In genomic region chr7:148986737-148987009, GRCh38 we compare ENCODE assay signal across 8 cellular contexts. TPM values are rescaled to one million over a fixed set of nuclear protein-coding genes. Genes with fewer than 3 reads are reported as not detected.
A peak's percentile ranks its signal among the peaks of the same experiment; 100 is the strongest.
DNase-seq lines count a peak whose midpoint lies in the region; ATAC-seq, FAIRE-seq and TF ChIP-seq lines count a peak whose summit lies in the region.

No MANE protein-coding gene starts in this region.

- DNase-seq in SK-N-SH: no peak
- no peak for DNase-seq in Peyer's patch
- no peak for DNase-seq in endothelial cell of umbilical vein (ENCODE audit: low read depth, low spot score)
- DNase-seq in stimulated activated effector memory CD8-positive, alpha-beta T cell treated with anti-CD3 and anti-CD28 coated beads, Interleukin-12 subunit alpha, Interleukin-12 subunit beta, amount 100 ng/mL, for 72 hours (ENCODE audit: low spot score in 2 of 2): no peak
- DNase-seq in GDM1 (lab: John Stamatoyannopoulos, UW): no peak
- no peak for DNase-seq in activated CD8-positive, alpha-beta memory T cell treated with anti-CD3 and anti-CD28 coated beads, Interleukin-2, amount 50 U/mL, for 4 hours
- DNase-seq in NCI-H1105 treated with DMSO at 0.1 percent for 48 hours (lab: John Stamatoyannopoulos, UW): no peak

- TF ChIP-seq POLR2A in Peyer's patch (IDR thresholded peaks at IDR 0.05) (no peak), endothelial cell of umbilical vein (IDR thresholded peaks at IDR 0.05; ENCODE audit: low read depth, low read length) (no peak)

- BruUV-seq in endothelial cell of umbilical vein (replicated peaks; lab: Mats Ljungman, UMichigan): no TSS peak

- H3K27me3 ChIP-seq in SK-N-SH (ENCODE audit: insufficient read depth): no peaks in the 10 kb centered on the region
- H3K27me3 ChIP-seq in Peyer's patch: no peaks in the 10 kb centered on the region
- H3K27me3 ChIP-seq in endothelial cell of umbilical vein (ENCODE audit: control insufficient read depth in 2 of 2, insufficient read depth in 2 of 2, low read length in 2 of 2): peaks cover 0 to 10% of the 10 kb centered on the region in 2 experiments

- H3K4me2 ChIP-seq in SK-N-SH (peak overlapping the region; percentile 91), endothelial cell of umbilical vein (ENCODE audit: insufficient read depth, low read length) (peak overlapping the region; percentile 75)

- POLR2A ChIA-PET in SK-N-SH (lab: Yijun Ruan, JAX) (interaction anchor here (1.6 kb wide), 1 partner anchor 79 kb away, joined by 8 read pairs; no protein-coding TSS in a partner anchor), endothelial cell of umbilical vein (lab: Charles Lee) (no interaction called here)

- no peaks in the 10 kb centered on the region for H3K9me1 ChIP-seq in endothelial cell of umbilical vein (replicated peaks; ENCODE audit: control insufficient read depth, extremely low read depth, insufficient read depth, low read length)

- H3K27ac ChIP-seq in SK-N-SH (ENCODE audit: low read depth in 2 of 2, low read length in 1 of 2): peak overlapping the region in 1 of 2 experiments; percentile 75; a peak in 2 of 4 replicates
- peak overlapping the region in 3 of 4 donors; percentile 70 to 81 (median 78) for H3K27ac ChIP-seq in Peyer's patch
- no peak overlapping the region for H3K27ac ChIP-seq in endothelial cell of umbilical vein (ENCODE audit: insufficient read depth, low read depth, low read length)

- no peaks in the 10 kb centered on the region for H4K20me1 ChIP-seq in SK-N-SH (ENCODE audit: insufficient read depth)
- no peaks in the 10 kb centered on the region for H4K20me1 ChIP-seq in endothelial cell of umbilical vein (replicated peaks; ENCODE audit: control insufficient read depth, extremely low read depth, insufficient read depth, low read length)

- H3K4me1 ChIP-seq in SK-N-SH (ENCODE audit: control insufficient read depth in 1 of 2, insufficient read depth in 2 of 2, low read depth in 1 of 2, low read length in 1 of 2): peaks cover 6 to 12% of the 10 kb centered on the region in 2 experiments; a peak in 2 of 4 replicates
- H3K4me1 ChIP-seq in Peyer's patch: peaks cover 0 to 38% (median 7%) of the 10 kb centered on the region in 4 donors
- H3K4me1 ChIP-seq in endothelial cell of umbilical vein (ENCODE audit: control insufficient read depth, extremely low read depth, insufficient read depth, low read length): peaks cover 11% of the 10 kb centered on the region

- no peak for TF ChIP-seq EP300 in SK-N-SH (IDR thresholded peaks at IDR 0.05; ENCODE audit: borderline replicate concordance in 1 of 2, low read depth in 1 of 2, low read length in 1 of 2)

- H3K9me3 ChIP-seq in SK-N-SH (no peaks in the 10 kb centered on the region), Peyer's patch (no peaks in the 10 kb centered on the region), endothelial cell of umbilical vein (replicated peaks; ENCODE audit: control insufficient read depth, insufficient read depth, low read length) (no peaks in the 10 kb centered on the region)

- H3K36me3 ChIP-seq in SK-N-SH (replicated peaks in 1 of 2; ENCODE audit: control insufficient read depth in 1 of 2, insufficient read depth in 2 of 2, low read length in 1 of 2): no peaks in the 10 kb centered on the region
- H3K36me3 ChIP-seq in Peyer's patch: no peaks in the 10 kb centered on the region
- no peaks in the 10 kb centered on the region for H3K36me3 ChIP-seq in endothelial cell of umbilical vein (ENCODE audit: control insufficient read depth in 2 of 2, extremely low read depth in 1 of 2, insufficient read depth in 2 of 2, low read length in 2 of 2)

- H3K4me3 ChIP-seq in SK-N-SH (ENCODE audit: low read depth in 2 of 2, low read length in 1 of 2) (peak overlapping the region; percentile 79 to 89; a peak in 3 of 4 replicates), Peyer's patch (no peak overlapping the region), endothelial cell of umbilical vein (replicated peaks in 1 of 3; ENCODE audit: insufficient read depth in 1 of 3, low read depth in 1 of 3, low read length in 3 of 3) (no peak overlapping the region)

- peaks cover 33% of the 10 kb centered on the region for H3K36me3 Mint-ChIP-seq in stimulated activated effector memory CD8-positive, alpha-beta T cell treated with anti-CD3 and anti-CD28 coated beads, Interleukin-12 subunit alpha, Interleukin-12 subunit beta, amount 100 ng/mL, for 72 hours

- no peak for TF ChIP-seq CTCF in SK-N-SH (IDR thresholded peaks at IDR 0.05)
- no peak for TF ChIP-seq CTCF in Peyer's patch (IDR thresholded peaks at IDR 0.05)
- TF ChIP-seq CTCF in endothelial cell of umbilical vein (IDR thresholded peaks at IDR 0.05; ENCODE audit: extremely low read depth in 1 of 2, insufficient read depth in 1 of 2, low read depth in 1 of 2, low read length in 2 of 2): no peak

- H3K9ac ChIP-seq in SK-N-SH: peak overlapping the region; percentile 64; the same call in 1 of the 2 replicates
- H3K9ac ChIP-seq in endothelial cell of umbilical vein (replicated peaks; ENCODE audit: extremely low read depth, insufficient read depth, low read length): no peak overlapping the region

- H2AFZ ChIP-seq in SK-N-SH (ENCODE audit: low read depth): no peak overlapping the region
- no peak overlapping the region for H2AFZ ChIP-seq in endothelial cell of umbilical vein (ENCODE audit: low read depth, low read length)

- peaks cover 52% of the 10 kb centered on the region for H3K4me1 Mint-ChIP-seq in stimulated activated effector memory CD8-positive, alpha-beta T cell treated with anti-CD3 and anti-CD28 coated beads, Interleukin-12 subunit alpha, Interleukin-12 subunit beta, amount 100 ng/mL, for 72 hours

- intact Hi-C loops in endothelial cell of umbilical vein (cut with micrococcal nuclease): loop anchor here (1.0 kb wide), 6 partner anchors 20 to 287 kb away; partner anchors contain the start of gene PDIA4

- H3K9me3 Mint-ChIP-seq in stimulated activated effector memory CD8-positive, alpha-beta T cell treated with anti-CD3 and anti-CD28 coated beads, Interleukin-12 subunit alpha, Interleukin-12 subunit beta, amount 100 ng/mL, for 72 hours: no peaks in the 10 kb centered on the region

- H3K27ac Mint-ChIP-seq in stimulated activated effector memory CD8-positive, alpha-beta T cell treated with anti-CD3 and anti-CD28 coated beads, Interleukin-12 subunit alpha, Interleukin-12 subunit beta, amount 100 ng/mL, for 72 hours: peak overlapping the region; percentile 97

- CTCF ChIA-PET in SK-N-SH (lab: Yijun Ruan, JAX) (interaction anchor here (1.0 to 4.4 kb wide), 6 partner anchors 20 to 411 kb away, joined by 4 to 31 read pairs (median 6); no protein-coding TSS in a partner anchor), endothelial cell of umbilical vein (lab: Charles Lee) (no interaction called here)

- no peak for ATAC-seq in SK-N-SH treated with all-trans-retinoic acid at 6 μM for 48 hours
- ATAC-seq in stimulated activated effector memory CD8-positive, alpha-beta T cell treated with anti-CD3 and anti-CD28 coated beads, Interleukin-12 subunit alpha, Interleukin-12 subunit beta, amount 100 ng/mL, for 72 hours: no peak

- H3F3A ChIP-seq in SK-N-SH (replicated peaks; ENCODE audit: insufficient read depth): peaks cover 40% of the 10 kb centered on the region

- no peak for TF ChIP-seq RAD21 in SK-N-SH (IDR thresholded peaks at IDR 0.05; ENCODE audit: low read length)

- no peak for FAIRE-seq in endothelial cell of umbilical vein (lab: Jason Lieb, UNC)

- no peaks in the 10 kb centered on the region for H3K9me2 ChIP-seq in SK-N-SH

- peak overlapping the region; percentile 98 for H3K4me3 Mint-ChIP-seq in stimulated activated effector memory CD8-positive, alpha-beta T cell treated with anti-CD3 and anti-CD28 coated beads, Interleukin-12 subunit alpha, Interleukin-12 subunit beta, amount 100 ng/mL, for 72 hours

- H3K79me2 ChIP-seq in SK-N-SH (ENCODE audit: insufficient read depth) (no peaks in the 10 kb centered on the region), endothelial cell of umbilical vein (ENCODE audit: control insufficient read depth, insufficient read depth, low read length) (no peaks in the 10 kb centered on the region)

- WGBS in SK-N-SH (ENCODE audit: low lambda C conversion rate): 4% methylated on average over 1 of the region's 1 CpG

- dilution Hi-C loops in endothelial cell of umbilical vein (cut with MboI; ENCODE audit: extremely low pct_ligation_motif_present, low sequenced_read_pairs): no loop called here

TF ChIP-seq in SK-N-SH, 30 proteins besides CTCF, POLR2A, EP300 and RAD21 (continues in another document):
- no peak for TF ChIP-seq MEF2A (IDR thresholded peaks at IDR 0.05; ENCODE audit: borderline replicate concordance, low read depth)

TF ChIP-seq in SK-N-SH treated with all-trans-retinoic acid at 6 μM for 48 hours, 23 proteins besides CTCF, POLR2A, EP300 and RAD21 (continues in another document):
- no peak for TF ChIP-seq TCF4 (CRISPR knock-in tag; IDR thresholded peaks at IDR 0.05; ENCODE audit: borderline replicate concordance)

TF ChIP-seq in endothelial cell of umbilical vein, 7 proteins besides CTCF, POLR2A, EP300 and RAD21:
- TF ChIP-seq MYC (IDR thresholded peaks at IDR 0.05; ENCODE audit: low read depth, low read length): no peak
- TF ChIP-seq FOS (IDR thresholded peaks at IDR 0.05; ENCODE audit: borderline replicate concordance, insufficient read depth, low read length): no peak
- no peak for TF ChIP-seq POLR2AphosphoS5 (IDR thresholded peaks at IDR 0.05; ENCODE audit: insufficient read depth, low read depth, low read length)
- no peak for TF ChIP-seq EZH2 (IDR thresholded peaks at IDR 0.05; ENCODE audit: borderline replicate concordance, low read depth, low read length, severe bottlenecking)
- no peak for TF ChIP-seq MAX (IDR thresholded peaks at IDR 0.05; ENCODE audit: insufficient read depth, insufficient read length)
- no peak for TF ChIP-seq GATA2 (IDR thresholded peaks at IDR 0.05; ENCODE audit: insufficient read depth, insufficient read length, low read depth, low read length)
- no peak for TF ChIP-seq JUN (IDR thresholded peaks at IDR 0.05; ENCODE audit: borderline replicate concordance, insufficient read depth, insufficient read length, low read depth)

RNA-seq across cellular contexts. Expression of gene PDIA4, which starts 41.6 kb away (rescaled TPM):
- 393 and 400 TPM in 2 replicates for polyA plus RNA-seq in SK-N-SH (2012; rRNA removed)
- polyA plus RNA-seq in SK-N-SH (2012; cell fraction: cytosol; rRNA removed): 316 and 398 TPM in 2 replicates
- 171 and 252 TPM in 2 replicates for polyA plus RNA-seq in SK-N-SH (2012; cell fraction: nucleus; rRNA removed)
- total RNA-seq in Peyer's patch: 100 to 1,000 TPM in 1 of 4 donors, 10 to 100 TPM in 3; 57.1 to 100 (median 61.6) TPM
- 306 and 308 TPM in 2 replicates for total RNA-seq in endothelial cell of umbilical vein
- polyA plus RNA-seq in endothelial cell of umbilical vein: 179 and 217 TPM in 2 replicates
- polyA plus RNA-seq in endothelial cell of umbilical vein (2011; cell fraction: cytosol; rRNA removed): 278 and 295 TPM in 2 replicates
- 196 and 233 TPM in 2 replicates for polyA plus RNA-seq in endothelial cell of umbilical vein (2011; cell fraction: nucleus; rRNA removed)
- polyA plus RNA-seq in endothelial cell of umbilical vein (2012): 240 TPM in 2 replicates
- 214 and 238 TPM in 2 replicates for polyA minus RNA-seq in endothelial cell of umbilical vein
- polyA minus RNA-seq in endothelial cell of umbilical vein (2011; cell fraction: cytosol; rRNA and poly(A)+ RNA removed): 47.5 TPM
- 46.8 and 49.6 TPM in 2 replicates for polyA minus RNA-seq in endothelial cell of umbilical vein (2011; cell fraction: nucleus; rRNA and poly(A)+ RNA removed)

Comparison
In these comparisons a context has a peak if more than half of its experiments do, and no peak if none do; other contexts are left out.
1. H3K4me3 ChIP-seq: peak in SK-N-SH (2 of 2); none in Peyer's patch (0 of 4) and endothelial cell of umbilical vein (0 of 3).